Comparison of ENCODE assay signal across 1 cellular context in genomic region chr5:56516936-56517521, GRCh38.
TF ChIP-seq lines count a peak whose summit lies in the region.

No MANE protein-coding gene starts in this region.

TF ChIP-seq in IMR-90, 13 proteins besides CTCF, POLR2A, EP300 and RAD21 (continued from another document):
- no peak for TF ChIP-seq NFE2L2 (IDR thresholded peaks at IDR 0.05; ENCODE audit: low read depth, low read length)
- no peak for TF ChIP-seq SMC3 (IDR thresholded peaks at IDR 0.05; ENCODE audit: low read depth, low read length)
- TF ChIP-seq RCOR1 (IDR thresholded peaks at IDR 0.05; ENCODE audit: insufficient replicate concordance, low read length) = no peak
